Comparison of ENCODE assay signal across 29 cellular contexts in the genomic region with DNA sequence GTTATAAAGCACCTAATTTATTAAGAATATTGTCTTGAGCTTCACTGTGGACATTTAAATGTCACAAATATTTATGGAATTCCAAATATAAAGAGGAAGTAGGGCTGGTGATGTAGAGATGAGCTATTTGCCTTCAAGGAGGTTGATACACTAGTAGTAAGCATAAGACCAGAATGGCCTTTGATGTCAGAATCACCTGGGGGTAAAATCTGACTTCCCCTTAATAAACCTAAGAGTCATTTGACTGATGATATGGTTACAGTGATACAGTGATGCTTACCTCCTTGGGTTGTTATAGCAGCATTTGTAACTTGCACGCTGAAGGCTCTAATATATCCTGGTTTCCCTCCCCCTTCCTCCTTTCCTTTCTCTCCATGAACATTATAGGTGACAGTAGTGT.
"Had no signal": no experiment of that assay in that cellular context is flagged by ENCODE, and none has a peak within 500 bp of the region (broad histone marks: within the 10 kb centered on the region; RNA-seq: fewer than 3 reads in every experiment).

No MANE protein-coding gene starts in this region.

- ATAC-seq: activated CD4-positive, alpha-beta T cell treated with anti-CD3 and anti-CD28 coated beads for 36 hours; activated CD8-positive, alpha-beta memory T cell treated with anti-CD3 and anti-CD28 coated beads, Interleukin-2, amount 10 ng/mL, durations not matched to agents 7 days and 5 days; activated CD8-positive, alpha-beta T cell treated with anti-CD3 and anti-CD28 coated beads, Interleukin-2, amount 10 ng/mL, durations not matched to agents 7 days and 5 days; body of pancreas; effector memory CD8-positive, alpha-beta T cell; esophagus mucosa; naive thymus-derived CD4-positive, alpha-beta T cell; sciatic nerve; stimulated activated effector memory CD8-positive, alpha-beta T cell treated with anti-CD3 and anti-CD28 coated beads, Interleukin-12 subunit alpha, Interleukin-12 subunit beta, amount 100 ng/mL, for 72 hours; T-cell; upper lobe of right lung had no signal

- H3K9me3 ChIP-seq: adrenal gland, body of pancreas, ovary, thyroid gland had no signal

- H3K27me3 Mint-ChIP-seq: activated CD4-positive, alpha-beta T cell treated with anti-CD3 and anti-CD28 coated beads for 36 hours; activated CD8-positive, alpha-beta memory T cell treated with anti-CD3 and anti-CD28 coated beads, Interleukin-2, amount 10 ng/mL, durations not matched to agents 7 days and 5 days; activated naive CD8-positive, alpha-beta T cell treated with anti-CD3 and anti-CD28 coated beads for 36 hours; effector memory CD8-positive, alpha-beta T cell; naive thymus-derived CD4-positive, alpha-beta T cell; progenitor cell of endocrine pancreas; T-cell had no signal

- H3K4me3 ChIP-seq: adrenal gland, body of pancreas, coronary artery, left ventricle myocardium inferior, lung, ovary, skin epidermis, stomach, thyroid gland, upper lobe of right lung had no signal

- H3K4me1 ChIP-seq: adrenal gland, body of pancreas, thyroid gland, upper lobe of right lung had no signal

- H3K27me3 ChIP-seq: adrenal gland, body of pancreas, ovary, stomach, thyroid gland, upper lobe of right lung had no signal

- H3K36me3 Mint-ChIP-seq: stimulated activated effector memory CD8-positive, alpha-beta T cell treated with anti-CD3 and anti-CD28 coated beads, Interleukin-12 subunit alpha, Interleukin-12 subunit beta, amount 100 ng/mL, for 72 hours had no signal

- H3K27ac Mint-ChIP-seq: activated CD4-positive, alpha-beta T cell treated with anti-CD3 and anti-CD28 coated beads for 36 hours; activated CD8-positive, alpha-beta memory T cell treated with anti-CD3 and anti-CD28 coated beads, Interleukin-2, amount 10 ng/mL, durations not matched to agents 7 days and 5 days; activated CD8-positive, alpha-beta T cell treated with anti-CD3 and anti-CD28 coated beads, Interleukin-2, amount 10 ng/mL, durations not matched to agents 7 days and 5 days; activated naive CD8-positive, alpha-beta T cell treated with anti-CD3 and anti-CD28 coated beads for 36 hours; activated T-helper 2 cell treated with anti-CD3 and anti-CD28 coated beads, Interferon-gamma antibody, Interleukin-2, Interleukin-4, amounts not matched to agents 10 μg/mL and 5 μg/mL and 100 μg/mL, durations not matched to agents 14 hours and 24 hours and 36 hours; effector memory CD8-positive, alpha-beta T cell; stimulated activated effector memory CD8-positive, alpha-beta T cell treated with anti-CD3 and anti-CD28 coated beads, Interleukin-12 subunit alpha, Interleukin-12 subunit beta, amount 100 ng/mL, for 72 hours; T-cell had no signal

- DNase-seq: activated CD4-positive, alpha-beta T cell treated with anti-CD3 and anti-CD28 coated beads for 36 hours; activated CD4-positive, CD25-positive, alpha-beta regulatory T cell; activated CD8-positive, alpha-beta memory T cell treated with anti-CD3 and anti-CD28 coated beads, Interleukin-2, amount 10 ng/mL, durations not matched to agents 7 days and 5 days; activated CD8-positive, alpha-beta T cell treated with anti-CD3 and anti-CD28 coated beads, Interleukin-2, amount 10 ng/mL, durations not matched to agents 7 days and 5 days; activated naive CD4-positive, alpha-beta T cell treated with Interleukin-2 at 50 U/mL for 16 hours; activated naive CD8-positive, alpha-beta T cell treated with anti-CD3 and anti-CD28 coated beads for 36 hours; activated T-cell treated with anti-CD3 and anti-CD28 coated beads, Interleukin-2, amount 50 U/mL, for 48 hours; adrenal gland; aorta; body of pancreas; effector memory CD8-positive, alpha-beta T cell; foreskin melanocyte; left ventricle myocardium inferior; naive thymus-derived CD4-positive, alpha-beta T cell; ovary; stimulated activated CD4-positive, alpha-beta T cell treated with anti-CD3 and anti-CD28 coated beads, Interleukin-12 subunit alpha, Interleukin-12 subunit beta, amount 100 ng/mL, for 4 hours; stimulated activated CD4-positive, alpha-beta T cell treated with anti-CD3 and anti-CD28 coated beads, Interleukin-4, amount 100 ng/mL, for 24 hours; stomach; T-cell; thyroid gland; upper lobe of right lung had no signal

- H3K36me3 ChIP-seq: adrenal gland, left ventricle myocardium inferior, ovary, stomach, thyroid gland, upper lobe of right lung had no signal

- H3K27ac ChIP-seq: adrenal gland, body of pancreas, coronary artery, left ventricle myocardium inferior, ovary, skin epidermis, stomach, thyroid gland, upper lobe of right lung had no signal

- H3K4me3 Mint-ChIP-seq: activated CD4-positive, alpha-beta T cell treated with anti-CD3 and anti-CD28 coated beads for 36 hours; activated CD8-positive, alpha-beta memory T cell treated with anti-CD3 and anti-CD28 coated beads, Interleukin-2, amount 10 ng/mL, durations not matched to agents 7 days and 5 days; activated CD8-positive, alpha-beta T cell treated with anti-CD3 and anti-CD28 coated beads, Interleukin-2, amount 10 ng/mL, durations not matched to agents 7 days and 5 days; activated naive CD8-positive, alpha-beta T cell treated with anti-CD3 and anti-CD28 coated beads for 36 hours; effector memory CD8-positive, alpha-beta T cell; naive thymus-derived CD4-positive, alpha-beta T cell; stimulated activated effector memory CD8-positive, alpha-beta T cell treated with anti-CD3 and anti-CD28 coated beads, Interleukin-12 subunit alpha, Interleukin-12 subunit beta, amount 100 ng/mL, for 72 hours; T-cell had no signal
